Comparison of ENCODE assay signal across 11 cellular contexts in genomic region chr20:36827541-36828279, GRCh38. TPM values are rescaled to one million over a fixed set of nuclear protein-coding genes. Genes with fewer than 3 reads are reported as not detected.
DNase-seq lines count a peak whose midpoint lies in the region; ATAC-seq, FAIRE-seq and TF ChIP-seq lines count a peak whose summit lies in the region.
"Had no signal": no experiment of that assay in that cellular context is flagged by ENCODE, and none has a peak within 500 bp of the region (broad histone marks: within the 10 kb centered on the region; RNA-seq: fewer than 3 reads in every experiment).

No MANE protein-coding gene starts in this region.

- H3K27me3 Mint-ChIP-seq in T-cell, result no peaks in the 10 kb centered on the region

- CTCF ChIA-PET in T-cell (lab: Charles Lee), result no interaction called here

- no peaks in the 10 kb centered on the region for H3K27me3 ChIP-seq in esophagus squamous epithelium
- no peaks in the 10 kb centered on the region for H3K27me3 ChIP-seq in body of pancreas
- H3K27me3 ChIP-seq: Peyer's patch had no signal

- no peaks in the 10 kb centered on the region for H3K9me3 Mint-ChIP-seq in T-cell
- H3K9me3 Mint-ChIP-seq: CD4-positive, alpha-beta memory T cell had no signal

- ATAC-seq in GM19467 (IDR thresholded peaks at IDR 0.05; ENCODE audit: unreplicated experiment), result peak; percentile 78
- peak; percentile 79 for ATAC-seq in HG03175 (IDR thresholded peaks at IDR 0.05; ENCODE audit: unreplicated experiment)
- ATAC-seq in T-cell (replicated peaks in 1 of 4), result no peak
- ATAC-seq in body of pancreas, result no peak

- intact Hi-C loops in esophagus squamous epithelium (cut with DNase I) (no loop called here), body of pancreas (cut with DNase I) (no loop called here)

- DNase-seq in GM12892 (ENCODE audit: insufficient read length) (peak; percentile 62), esophagus squamous epithelium (lab: John Stamatoyannopoulos, UW) (no peak), NCI-H146 treated with DMSO at 0.1 percent for 48 hours (lab: John Stamatoyannopoulos, UW; ENCODE audit: unreplicated experiment) (no peak), T-cell (no peak), body of pancreas (no peak), NCI-H1694 treated with DMSO at 0.1 percent for 48 hours (lab: John Stamatoyannopoulos, UW) (no peak)
- DNase-seq: CD4-positive, alpha-beta memory T cell; Peyer's patch had no signal

- H3K4me3 ChIP-seq in esophagus squamous epithelium (no peak overlapping the region), body of pancreas (no peak overlapping the region)
- H3K4me3 ChIP-seq: Peyer's patch had no signal

- peaks cover 25 to 66% (median 29%) of the 10 kb centered on the region in 3 donors for H3K4me1 ChIP-seq in esophagus squamous epithelium
- H3K4me1 ChIP-seq in body of pancreas, result no peaks in the 10 kb centered on the region
- H3K4me1 ChIP-seq: parathyroid adenoma had no signal

- H3K4me1 Mint-ChIP-seq in T-cell, result peaks cover 0 to 4% (median 0%) of the 10 kb centered on the region in 3 donors

- peaks cover 10 to 56% (median 14%) of the 10 kb centered on the region in 3 donors for H3K36me3 ChIP-seq in esophagus squamous epithelium
- peaks cover 0 to 3% of the 10 kb centered on the region in 2 donors for H3K36me3 ChIP-seq in body of pancreas (replicated peaks in 1 of 2; ENCODE audit: insufficient read depth in 1 of 2, low read depth in 2 of 2)

- FAIRE-seq in GM12892 (lab: Jason Lieb, UNC), result peak; percentile 83

- TF ChIP-seq CTCF in esophagus squamous epithelium (IDR thresholded peaks at IDR 0.05), result no peak
- TF ChIP-seq CTCF in body of pancreas (IDR thresholded peaks at IDR 0.05), result no peak

- no peak for TF ChIP-seq POLR2A in GM12892 (IDR thresholded peaks at IDR 0.05; ENCODE audit: low read depth, low read length)
- no peak for TF ChIP-seq POLR2A in esophagus squamous epithelium (IDR thresholded peaks at IDR 0.05)
- TF ChIP-seq POLR2A in body of pancreas (IDR thresholded peaks at IDR 0.05), result no peak

- no peak overlapping the region for H3K4me3 Mint-ChIP-seq in T-cell
- H3K4me3 Mint-ChIP-seq: CD4-positive, alpha-beta memory T cell had no signal

- H3K9me3 ChIP-seq in esophagus squamous epithelium (no peaks in the 10 kb centered on the region), body of pancreas (no peaks in the 10 kb centered on the region)
- H3K9me3 ChIP-seq: Peyer's patch had no signal

- 67 to 73% methylated on average over 4 to 7 of the region's 11 CpGs for WGBS in esophagus squamous epithelium, 2 donors
- 68 to 92% methylated on average over 6 to 11 of the region's 11 CpGs for WGBS in body of pancreas, 2 donors

- H3K27ac ChIP-seq in esophagus squamous epithelium (peak overlapping the region in 3 of 4 donors; percentile 9 to 26 (median 25)), body of pancreas (no peak overlapping the region)
- H3K27ac ChIP-seq: parathyroid adenoma had no signal

- H3K27ac Mint-ChIP-seq in T-cell, result no peak overlapping the region
- H3K27ac Mint-ChIP-seq: CD4-positive, alpha-beta memory T cell had no signal

- POLR2A ChIA-PET in T-cell (lab: Charles Lee), result no interaction called here

- no peaks in the 10 kb centered on the region for H3K36me3 Mint-ChIP-seq in T-cell
- H3K36me3 Mint-ChIP-seq: CD4-positive, alpha-beta memory T cell had no signal

RNA-seq across cellular contexts. Expression of gene TLDC2, which starts 48.2 kb away (rescaled TPM):
- 0.68 TPM for polyA plus RNA-seq in GM12892 (2012; ENCODE audit: missing spikeins)
- total RNA-seq in esophagus squamous epithelium (1 to 10 TPM in 1 of 4 donors, under 1 TPM in 1, not detected in 2; 0.53 to 1.1 TPM), T-cell (under 1 TPM in 1 of 5 donors, not detected in 4; 0.33 TPM), body of pancreas (not detected)
- total RNA-seq: CD4-positive, alpha-beta memory T cell had no signal

RNA-seq across cellular contexts. Expression of gene DSN1, which starts 54.1 kb away (rescaled TPM):
- 20.4 TPM for polyA plus RNA-seq in GM12892 (2012; ENCODE audit: missing spikeins)
- total RNA-seq in esophagus squamous epithelium, result 10 to 100 TPM in 2 of 4 donors, 1 to 10 TPM in 2; 6.9 to 13.0 (median 9.7) TPM
- total RNA-seq in T-cell, result 10 to 100 TPM; 10.1 to 13.6 (median 11.1) TPM
- 1 to 10 TPM; 1.8 to 5.6 TPM for total RNA-seq in body of pancreas

Comparison
In these comparisons a context has a peak if more than half of its experiments do, and no peak if none do; other contexts are left out.
1. ATAC-seq: peak in GM19467 (single experiment) and HG03175 (single experiment); none in T-cell (0 of 4) and body of pancreas (single experiment).
2. H3K27ac ChIP-seq: peak in esophagus squamous epithelium (3 of 4); none in body of pancreas (0 of 4).